In the genomic region with DNA sequence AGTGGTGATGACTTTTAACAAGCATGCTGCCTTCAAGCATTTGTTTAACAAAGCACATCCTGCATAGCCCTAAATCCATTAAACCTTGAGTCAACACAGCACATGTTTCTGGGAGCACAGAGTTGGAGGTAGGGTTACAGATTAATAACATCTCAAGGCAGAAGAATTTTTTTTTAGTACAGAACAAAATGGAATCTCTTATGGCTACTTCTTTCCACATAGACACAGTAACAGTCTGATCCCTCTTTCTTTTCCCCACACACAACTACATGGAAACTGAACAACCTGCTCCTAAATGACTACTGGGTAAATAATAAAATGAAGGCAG, we compare ENCODE assay signal across 15 cellular contexts. TPM values are rescaled to one million over a fixed set of nuclear protein-coding genes. Genes with fewer than 3 reads are reported as not detected.
A peak's percentile ranks its signal among the peaks of the same experiment; 100 is the strongest.
DNase-seq lines count a peak whose midpoint lies in the region; TF ChIP-seq lines count a peak whose summit lies in the region.
"Not testable (repeated sequence)": the region's sequence is repeated elsewhere in the genome, so short reads cannot be mapped to it uniquely, and the experiment has no call there.
"Had no signal": no experiment of that assay in that cellular context is flagged by ENCODE, and none has a peak within 500 bp of the region (broad histone marks: within the 10 kb centered on the region; RNA-seq: fewer than 3 reads in every experiment).

No MANE protein-coding gene starts in this region.

- H3K9me3 ChIP-seq in Caco-2; H9 (ENCODE audit: control insufficient read depth, low read depth, low read length); smooth muscle cell (replicated peaks; ENCODE audit: low read depth): not testable (repeated sequence)

- H3F3A ChIP-seq in smooth muscle cell (ENCODE audit: low read depth) = not testable (repeated sequence)

- not testable (repeated sequence) for H2BK20ac ChIP-seq in H9 (ENCODE audit: low read depth, low read length, poor library complexity, severe bottlenecking)

- not testable (repeated sequence) for H3K23ac ChIP-seq in H9 (ENCODE audit: insufficient read length, low read depth, low read length); mesendoderm (ENCODE audit: low read length)

- not testable (repeated sequence) for H2BK5ac ChIP-seq in H9 (ENCODE audit: insufficient read length, low read length); mesendoderm (ENCODE audit: low read length)

- not testable (repeated sequence) for H4K91ac ChIP-seq in H9 (ENCODE audit: insufficient read length, low read depth, low read length)

- H3K4me1 ChIP-seq in Caco-2 = peaks cover 52% of the 10 kb centered on the region
- H3K4me1 ChIP-seq in H9 (ENCODE audit: insufficient read depth, low read length); mesendoderm (ENCODE audit: control insufficient read depth, low read depth, low read length); smooth muscle cell (ENCODE audit: low read depth): not testable (repeated sequence)

- POLR2A ChIA-PET in Caco-2 (lab: Charles Lee) = not testable (repeated sequence)

- not testable (repeated sequence) for H3T11ph ChIP-seq in H9 (ENCODE audit: low read length)

- H3K4me3 ChIP-seq in Caco-2 (ENCODE audit: low read depth, low read length); foreskin fibroblast (ENCODE audit: low read depth in 1 of 2, low read length in 2 of 2); mesendoderm (ENCODE audit: low read length); smooth muscle cell: not testable (repeated sequence)

- not testable (repeated sequence) for H3K36me3 Mint-ChIP-seq in Caco-2 (ENCODE audit: insufficient read depth, unreplicated experiment); H9 (ENCODE audit: insufficient read depth in 1 of 3, low read depth in 3 of 3)

- not testable (repeated sequence) for H3K27me3 Mint-ChIP-seq in Caco-2 (ENCODE audit: insufficient read depth, unreplicated experiment); H9 (ENCODE audit: low read depth)

- H3K4me1 Mint-ChIP-seq in Caco-2 (ENCODE audit: low read depth, unreplicated experiment) = peaks cover 53% of the 10 kb centered on the region
- H3K4me1 Mint-ChIP-seq in H9 = peaks cover 35 to 50% of the 10 kb centered on the region in 2 experiments

- H3K56ac ChIP-seq in H9 (ENCODE audit: insufficient read length, low read depth, low read length); mesendoderm (ENCODE audit: low read length): not testable (repeated sequence)

- H2AK5ac ChIP-seq in H9 (ENCODE audit: insufficient read length, low read length); mesendoderm (ENCODE audit: low read length): not testable (repeated sequence)

- DNase-seq in Caco-2; H9; smooth muscle cell (lab: John Stamatoyannopoulos, UW; ENCODE audit: unreplicated experiment): not testable (repeated sequence)
- peak; percentile 5 for DNase-seq in NCI-H1092 treated with DMSO at 0.1 percent for 48 hours (lab: John Stamatoyannopoulos, UW)
- peak; percentile 19 for DNase-seq in NCI-H524 treated with DMSO at 0.1 percent for 48 hours (lab: John Stamatoyannopoulos, UW)
- peak; percentile 44 to 63 for DNase-seq in foreskin fibroblast
- DNase-seq in mesendoderm = peak; percentile 37

- H3K27me3 ChIP-seq in Caco-2 (replicated peaks; ENCODE audit: control insufficient read depth, insufficient read depth, low read length); H9 (ENCODE audit: insufficient read depth, low read length); mesendoderm (ENCODE audit: insufficient read depth, low read length, poor library complexity); smooth muscle cell (ENCODE audit: low read depth): not testable (repeated sequence)

- TF ChIP-seq CTCF in Caco-2 (IDR thresholded peaks at IDR 0.05; ENCODE audit: insufficient read depth in 1 of 2, low read depth in 1 of 2, low read length in 1 of 2, severe bottlenecking in 1 of 2, unreplicated experiment in 1 of 2); H9 (conservative IDR thresholded peaks at IDR 0.05); VCaP (conservative IDR thresholded peaks at IDR 0.05); foreskin fibroblast (IDR thresholded peaks at IDR 0.05; ENCODE audit: low read depth, low read length); smooth muscle cell (IDR thresholded peaks at IDR 0.05; ENCODE audit: borderline replicate concordance, insufficient read depth, poor library complexity, severe bottlenecking): not testable (repeated sequence)

- not testable (repeated sequence) for H3K79me2 ChIP-seq in H9 (ENCODE audit: insufficient read depth, low read length); mesendoderm (ENCODE audit: control insufficient read depth, insufficient read depth, low read length); smooth muscle cell (ENCODE audit: low read depth)

- not testable (repeated sequence) for H2AFZ ChIP-seq in H9 (ENCODE audit: low read length); smooth muscle cell (ENCODE audit: low read depth)

- H3K4me2 ChIP-seq in H9 (ENCODE audit: insufficient read depth, insufficient read length, low read length); mesendoderm (ENCODE audit: low read length): not testable (repeated sequence)
- H3K4me2 ChIP-seq in smooth muscle cell = peak overlapping the region; percentile 44

- H3K14ac ChIP-seq in H9 (ENCODE audit: insufficient read depth, low read length) = not testable (repeated sequence)

- not testable (repeated sequence) for H3K23me2 ChIP-seq in H9 (ENCODE audit: insufficient read length, low read depth, low read length, poor library complexity, severe bottlenecking)

- CTCF ChIA-PET in Caco-2 (lab: Charles Lee) = not testable (repeated sequence)

- not testable (repeated sequence) for H3K4ac ChIP-seq in H9 (ENCODE audit: low read depth, low read length); mesendoderm (ENCODE audit: low read depth, low read length)

- H2BK15ac ChIP-seq in H9 (ENCODE audit: low read depth, low read length); mesendoderm (replicated peaks; ENCODE audit: low read depth): not testable (repeated sequence)

- H3K4me3 Mint-ChIP-seq in Caco-2 (ENCODE audit: unreplicated experiment) = peak overlapping the region; percentile 29
- not testable (repeated sequence) for H3K4me3 Mint-ChIP-seq in H9

- not testable (repeated sequence) for H4K8ac ChIP-seq in H9 (replicated peaks; ENCODE audit: insufficient read length, low read depth, low read length); mesendoderm (ENCODE audit: low read depth, low read length)

- H3K36me3 ChIP-seq in Caco-2 (ENCODE audit: control insufficient read depth, insufficient read depth, low read length); mesendoderm (ENCODE audit: control insufficient read depth, insufficient read depth, low read length); smooth muscle cell (ENCODE audit: low read depth): not testable (repeated sequence)

- intact Hi-C loops in Caco-2 (cut with micrococcal nuclease; ENCODE audit: unreplicated experiment) = loop anchor here (2.0 kb wide), 3 partner anchors 26 to 62 kb away; no protein-coding TSS in a partner anchor

- not testable (repeated sequence) for H3K79me1 ChIP-seq in H9 (ENCODE audit: insufficient read depth, low read depth, low read length, poor library complexity, severe bottlenecking); mesendoderm (ENCODE audit: low read length)

- not testable (repeated sequence) for H4K5ac ChIP-seq in H9 (ENCODE audit: insufficient read length, low read depth, low read length); mesendoderm (ENCODE audit: low read length)

- not testable (repeated sequence) for H2BK12ac ChIP-seq in H9 (ENCODE audit: insufficient read length, low read depth, low read length)

- BruUV-seq in Caco-2 (replicated peaks; lab: Mats Ljungman, UMichigan) = not testable (repeated sequence)

- H3K18ac ChIP-seq in H9 (ENCODE audit: insufficient read length, low read depth, low read length); mesendoderm (ENCODE audit: low read length): not testable (repeated sequence)

- not testable (repeated sequence) for H2BK120ac ChIP-seq in H9 (ENCODE audit: low read depth, low read length, poor library complexity, severe bottlenecking); mesendoderm (ENCODE audit: low read depth, low read length)

- H3K9ac ChIP-seq in H9 (ENCODE audit: extremely low read depth, insufficient read length, low read length); mesendoderm (ENCODE audit: low read length); smooth muscle cell (ENCODE audit: low read depth): not testable (repeated sequence)

- H3K9me3 Mint-ChIP-seq in Caco-2 (ENCODE audit: unreplicated experiment); H9: not testable (repeated sequence)

- not testable (repeated sequence) for H3K27ac ChIP-seq in H9 (ENCODE audit: insufficient read length, low read depth, low read length); mesendoderm (ENCODE audit: low read depth, low read length)
- H3K27ac ChIP-seq in VCaP (peak overlapping the region; percentile 98), smooth muscle cell (ENCODE audit: low read depth) (peak overlapping the region; percentile 35)

- peak overlapping the region; percentile 80 for H3K27ac Mint-ChIP-seq in Caco-2 (ENCODE audit: unreplicated experiment)
- peak overlapping the region in 2 of 3 experiments; percentile 20 to 72; a peak in 4 of 7 replicates for H3K27ac Mint-ChIP-seq in H9

- not testable (repeated sequence) for H4K20me1 ChIP-seq in H9 (ENCODE audit: control insufficient read depth, insufficient read depth, insufficient read length); smooth muscle cell (ENCODE audit: low read depth)

RNA-seq across cellular contexts. Expression of gene CST4, which starts 6.2 kb away (rescaled TPM):
- total RNA-seq in Caco-2 (2022) (2.7 and 4.2 TPM in 2 replicates), H9 (2021) (not detected in 2 replicates), smooth muscle cell (not detected in 2 replicates)
- 0.10 TPM for polyA plus RNA-seq in mesendoderm (2013, experiment 1 of 2)
- not detected for polyA plus RNA-seq in mesendoderm (2013, experiment 2 of 2)
- polyA plus RNA-seq in smooth muscle cell = not detected in 2 replicates
- total RNA-seq: Calu3; CD8-positive, alpha-beta T cell; K562; OCI-LY7; Peyer's patch; SJCRH30; T-cell had no signal
- polyA plus RNA-seq: K562 had no signal

RNA-seq across cellular contexts. Expression of gene CST1, which starts 55.7 kb away (rescaled TPM):
- total RNA-seq in Caco-2 (2022) (319 and 499 TPM in 2 replicates), H9 (2021) (1.7 and 1.9 TPM in 2 replicates), smooth muscle cell (1.3 and 9.3 TPM in 2 replicates)
- polyA plus RNA-seq in mesendoderm (2013, experiment 1 of 2) = 2.0 TPM
- polyA plus RNA-seq in mesendoderm (2013, experiment 2 of 2) = 1.8 TPM
- 1.9 and 27.7 TPM in 2 replicates for polyA plus RNA-seq in smooth muscle cell
- total RNA-seq: CD8-positive, alpha-beta T cell; K562; OCI-LY7; Peyer's patch; SJCRH30; T-cell had no signal
- polyA plus RNA-seq: K562 had no signal

RNA-seq across cellular contexts. Expression of gene CST3, which starts 57.3 kb away (rescaled TPM):
- 704 and 777 TPM in 2 replicates for total RNA-seq in Caco-2 (2022)
- total RNA-seq in H9 (2021) = 77.2 and 81.9 TPM in 2 replicates
- polyA plus RNA-seq in mesendoderm (2013, experiment 1 of 2) = 24.4 TPM
- 24.4 TPM for polyA plus RNA-seq in mesendoderm (2013, experiment 2 of 2)
- 146 and 170 TPM in 2 replicates for total RNA-seq in smooth muscle cell
- polyA plus RNA-seq in smooth muscle cell = 338 and 410 TPM in 2 replicates
- total RNA-seq: OCI-LY7 had no signal

Comparison
In these comparisons a context has a peak if more than half of its experiments do, and no peak if none do; other contexts are left out.
1. RNA of gene CST1, which starts 55.7 kb away (total RNA-seq): 319 to 499 TPM in Caco-2; 1.3 to 9.3 TPM in smooth muscle cell and 1.7 to 1.9 TPM in H9; every median in the first group is over 10 times any median in the second.